10 cellular contexts compared by ENCODE assay signal in the genomic region with DNA sequence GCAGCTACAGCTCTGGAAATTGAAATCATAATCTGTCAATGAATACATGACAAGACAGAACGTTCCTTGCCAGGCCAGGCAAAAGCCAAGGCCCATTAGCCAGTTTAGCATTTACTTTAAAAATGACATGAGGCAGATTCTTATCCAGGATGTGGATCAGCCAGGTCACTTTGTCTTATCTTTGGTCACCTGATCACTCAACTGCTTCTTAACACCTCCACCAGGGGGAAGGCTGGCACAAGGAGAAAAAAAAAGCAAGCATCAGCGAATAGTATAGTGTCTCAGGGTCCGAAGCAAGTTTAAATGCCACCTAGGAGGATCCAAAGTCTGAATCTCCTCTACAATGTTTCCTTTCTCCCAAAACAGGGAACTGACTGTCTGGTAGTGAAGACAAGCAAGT. TPM values are rescaled to one million over a fixed set of nuclear protein-coding genes. Genes with fewer than 3 reads are reported as not detected.
DNase-seq lines count a peak whose midpoint lies in the region; ATAC-seq and TF ChIP-seq lines count a peak whose summit lies in the region.
"Had no signal": no experiment of that assay in that cellular context is flagged by ENCODE, and none has a peak within 500 bp of the region (broad histone marks: within the 10 kb centered on the region; RNA-seq: fewer than 3 reads in every experiment).

No MANE protein-coding gene starts in this region.

- ATAC-seq in HG02970 (IDR thresholded peaks at IDR 0.05; ENCODE audit: low FRiP score, unreplicated experiment), result no peak

- H3K4me3 ChIP-seq in GM23248 (no peak overlapping the region), cardiac fibroblast (replicated peaks in 1 of 2; ENCODE audit: low read depth in 2 of 2, low read length in 2 of 2) (no peak overlapping the region)
- H3K4me3 ChIP-seq: SK-N-MC had no signal

- H3K9ac ChIP-seq in GM23248, result no peak overlapping the region

- 0% methylated on average over 3 of the region's 3 CpGs for WGBS in GM23248 (ENCODE audit: low coverage in 1 of 2, low lambda C conversion rate in 2 of 2, missing lambda C conversion rate in 2 of 2), 2 experiments

- H2AFZ ChIP-seq in GM23248, result no peak overlapping the region

- H3K27ac ChIP-seq in GM23248, result no peak overlapping the region
- H3K27ac ChIP-seq: SK-N-MC had no signal

- no peak overlapping the region for H3K4me2 ChIP-seq in GM23248 (ENCODE audit: unreplicated experiment)

- DNase-seq in DMS53 treated with DMSO at 0.1 percent for 48 hours (lab: John Stamatoyannopoulos, UW; ENCODE audit: unreplicated experiment) (peak; percentile 13), GM23248 (peak; percentile 15), NCI-H748 (lab: John Stamatoyannopoulos, UW; ENCODE audit: unreplicated experiment) (peak; percentile 42), cardiac fibroblast (ENCODE audit: low read depth in 2 of 2) (peak; percentile 2 to 27), renal cortical epithelial cell (ENCODE audit: low read depth) (peak; percentile 20), NCI-H446 (lab: John Stamatoyannopoulos, UW) (no peak)
- DNase-seq in stimulated activated CD4-positive, alpha-beta T cell treated with anti-CD3 and anti-CD28 coated beads, Interleukin-4, amount 100 ng/mL, for 1 hour, result no peak

- in situ Hi-C loops in GM23248 (cut with MboI), result no loop called here

- H3F3A ChIP-seq in GM23248 (ENCODE audit: insufficient read depth), result no peaks in the 10 kb centered on the region

- H3K9me2 ChIP-seq in GM23248 (ENCODE audit: insufficient read depth), result no peaks in the 10 kb centered on the region

- no peaks in the 10 kb centered on the region for H3K79me2 ChIP-seq in GM23248 (ENCODE audit: insufficient read depth)

- peak; percentile 18 for TF ChIP-seq CTCF in cardiac fibroblast (IDR thresholded peaks at IDR 0.05; ENCODE audit: low read depth, low read length)

- H3K9me3 ChIP-seq in GM23248 (ENCODE audit: low read depth), result no peaks in the 10 kb centered on the region

- no peaks in the 10 kb centered on the region for H4K20me1 ChIP-seq in GM23248 (ENCODE audit: insufficient read depth)

- H3K4me1 ChIP-seq in GM23248 (ENCODE audit: insufficient read depth), result no peaks in the 10 kb centered on the region

- H3K36me3 ChIP-seq in GM23248 (ENCODE audit: low read depth), result no peaks in the 10 kb centered on the region

- H3K27me3 ChIP-seq in GM23248 (replicated peaks; ENCODE audit: insufficient read depth), result no peaks in the 10 kb centered on the region

RNA-seq across cellular contexts. Expression of gene ATP1B4, which starts 18.8 kb away (rescaled TPM):
- total RNA-seq in GM23248 (2014; rRNA removed; shearing (Covaris generic)), result not detected in 2 replicates
- not detected in 2 replicates for polyA plus RNA-seq in GM23248 (2016; fragmentation: Nextera tagmentation; extraction: Ambion mirVana)
- not detected in 2 replicates for total RNA-seq in renal cortical epithelial cell
- total RNA-seq: lung microvascular endothelial cell had no signal

Comparison
In these comparisons a context has a peak if more than half of its experiments do, and no peak if none do; other contexts are left out.
1. DNase-seq: peak in DMS53 treated with DMSO at 0.1 percent for 48 hours (single experiment), GM23248 (single experiment), NCI-H748 (single experiment), cardiac fibroblast (2 of 2) and renal cortical epithelial cell (single experiment); none in NCI-H446 (0 of 2) and stimulated activated CD4-positive, alpha-beta T cell treated with anti-CD3 and anti-CD28 coated beads, Interleukin-4, amount 100 ng/mL, for 1 hour (single experiment).